21 cellular contexts compared by ENCODE assay signal in the genomic region with DNA sequence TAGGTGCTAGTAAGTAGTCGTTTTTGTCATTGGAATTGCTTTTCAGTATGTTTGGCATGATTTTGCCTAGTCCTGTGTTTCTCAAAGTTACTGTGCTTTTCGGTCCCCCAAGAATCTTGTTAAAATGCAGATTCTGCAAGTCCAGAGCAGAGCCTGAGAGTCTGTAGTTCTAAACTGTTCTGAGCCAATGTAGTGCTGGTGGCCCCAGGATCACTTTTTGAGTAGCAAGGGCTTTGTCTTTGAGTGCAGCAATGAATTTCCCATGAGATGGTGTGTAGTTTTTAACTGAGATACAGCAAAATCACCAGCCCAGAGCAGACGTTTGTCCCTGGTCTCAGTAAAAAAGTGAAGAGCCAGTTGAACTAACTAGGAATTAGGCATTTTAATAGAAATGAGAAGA.
DNase-seq lines count a peak whose midpoint lies in the region; FAIRE-seq and TF ChIP-seq lines count a peak whose summit lies in the region.
"Had no signal": no experiment of that assay in that cellular context is flagged by ENCODE, and none has a peak within 500 bp of the region (broad histone marks: within the 10 kb centered on the region; RNA-seq: fewer than 3 reads in every experiment).

No MANE protein-coding gene starts in this region.

- peak overlapping the region in 3 of 5 experiments; percentile 37 to 68 (median 39) for H3K27ac Mint-ChIP-seq in brain
- H3K27ac Mint-ChIP-seq in activated T-cell treated with anti-CD3 and anti-CD28 coated beads, Interleukin-2, amount 50 U/mL, for 24 hours: no peak overlapping the region
- H3K27ac Mint-ChIP-seq: B cell; CD4-positive, alpha-beta T cell; CD8-positive, alpha-beta T cell had no signal

- H3K36me3 ChIP-seq in neural cell (ENCODE audit: insufficient read depth, low read length) (no peaks in the 10 kb centered on the region), osteoblast (ENCODE audit: insufficient read depth, low read length) (no peaks in the 10 kb centered on the region)
- H3K36me3 ChIP-seq: BLaER1 treated with 17β-estradiol and CSF1 and Interleukin-3, amounts not matched to agents 10 nM and 100 nM had no signal

- H3K27ac ChIP-seq in neural cell (ENCODE audit: low read length) (peak overlapping the region; percentile 40), osteoblast (ENCODE audit: low read depth, low read length) (no peak overlapping the region)
- H3K27ac ChIP-seq: 22Rv1; A549; BLaER1 treated with 17β-estradiol and CSF1 and Interleukin-3, amounts not matched to agents 10 nM and 100 nM; C4-2B had no signal

- no peaks in the 10 kb centered on the region for H3K4me1 ChIP-seq in osteoblast (ENCODE audit: insufficient read depth, low read length)
- H3K4me1 ChIP-seq: A549, Caco-2 had no signal

- TF ChIP-seq CTCF in brain (conservative IDR thresholded peaks at IDR 0.05) (no peak), neural cell (IDR thresholded peaks at IDR 0.05; ENCODE audit: poor library complexity, severe bottlenecking) (no peak), osteoblast (IDR thresholded peaks at IDR 0.05; ENCODE audit: extremely low read depth, low read depth, low read length) (no peak)

- TF ChIP-seq RAD21 in neural cell (conservative IDR thresholded peaks at IDR 0.05): no peak

- H3K9me2 ChIP-seq in neural cell (ENCODE audit: insufficient read depth, low read length): no peaks in the 10 kb centered on the region

- no peaks in the 10 kb centered on the region for H3K27me3 Mint-ChIP-seq in brain
- H3K27me3 Mint-ChIP-seq in activated T-cell treated with anti-CD3 and anti-CD28 coated beads, Interleukin-2, amount 50 U/mL, for 24 hours: peaks cover 6% of the 10 kb centered on the region
- H3K27me3 Mint-ChIP-seq: B cell had no signal

- H3K9me3 ChIP-seq in neural cell (ENCODE audit: low read length): no peaks in the 10 kb centered on the region
- H3K9me3 ChIP-seq in osteoblast (ENCODE audit: low read depth, low read length): no peaks in the 10 kb centered on the region
- H3K9me3 ChIP-seq: A549; BLaER1 treated with 17β-estradiol and CSF1 and Interleukin-3, amounts not matched to agents 10 nM and 100 nM; Caco-2 had no signal

- DNase-seq in osteoblast (ENCODE audit: insufficient read length, low spot score, missing footprints) (peak; percentile 57), urothelium cell line (ENCODE audit: low spot score) (no peak)
- DNase-seq in activated T-cell treated with anti-CD3 and anti-CD28 coated beads, Interleukin-2, amount 50 U/mL, for 24 hours: no peak
- DNase-seq: AML-193; Caco-2; Calu3; CD4-positive, alpha-beta T cell; CD8-positive, alpha-beta T cell; DMS79 treated with DMSO at 0.1 percent for 48 hours; GF-D8 had no signal

- no peak overlapping the region for H3K9ac ChIP-seq in neural cell (ENCODE audit: low read length)
- H3K9ac ChIP-seq: BLaER1 treated with 17β-estradiol and CSF1 and Interleukin-3, amounts not matched to agents 10 nM and 100 nM had no signal

- H3K27me3 ChIP-seq in neural cell (ENCODE audit: insufficient read depth, low read depth, low read length) (no peaks in the 10 kb centered on the region), osteoblast (ENCODE audit: insufficient read depth, low read length) (no peaks in the 10 kb centered on the region)
- H3K27me3 ChIP-seq: BLaER1 treated with 17β-estradiol and CSF1 and Interleukin-3, amounts not matched to agents 10 nM and 100 nM had no signal

- H3K4me2 ChIP-seq in neural cell (ENCODE audit: low read length) (peak overlapping the region; percentile 15), osteoblast (ENCODE audit: insufficient read depth, low read length) (no peak overlapping the region)
- H3K4me2 ChIP-seq: A549; BLaER1 treated with 17β-estradiol and CSF1 and Interleukin-3, amounts not matched to agents 10 nM and 100 nM had no signal

- H3K36me3 Mint-ChIP-seq in brain: peaks cover 36% of the 10 kb centered on the region
- H3K36me3 Mint-ChIP-seq in activated T-cell treated with anti-CD3 and anti-CD28 coated beads, Interleukin-2, amount 50 U/mL, for 24 hours (ENCODE audit: low read depth): no peaks in the 10 kb centered on the region
- H3K36me3 Mint-ChIP-seq: CD8-positive, alpha-beta T cell had no signal

- no peak for TF ChIP-seq EP300 in neural cell (conservative IDR thresholded peaks at IDR 0.05; ENCODE audit: poor library complexity, severe bottlenecking)

- no peaks in the 10 kb centered on the region for H3F3A ChIP-seq in neural cell (ENCODE audit: insufficient read depth, low read length, poor library complexity, severe bottlenecking)

- H2AFZ ChIP-seq in neural cell (ENCODE audit: low read depth, low read length) (no peak overlapping the region), osteoblast (ENCODE audit: low read length) (no peak overlapping the region)

- H3K4me3 ChIP-seq in neural cell (ENCODE audit: low read length): peak overlapping the region; percentile 40
- no peak overlapping the region for H3K4me3 ChIP-seq in osteoblast (ENCODE audit: insufficient read depth, low read length)
- H3K4me3 ChIP-seq: A549; BLaER1 treated with 17β-estradiol and CSF1 and Interleukin-3, amounts not matched to agents 10 nM and 100 nM had no signal

- H3K4me3 Mint-ChIP-seq in brain: peak overlapping the region in 2 of 5 experiments; percentile 8 to 49
- no peak overlapping the region for H3K4me3 Mint-ChIP-seq in activated T-cell treated with anti-CD3 and anti-CD28 coated beads, Interleukin-2, amount 50 U/mL, for 24 hours
- H3K4me3 Mint-ChIP-seq: B cell; CD4-positive, alpha-beta T cell; CD8-positive, alpha-beta T cell had no signal

- H3K9me3 Mint-ChIP-seq in brain: peaks cover 0 to 3% (median 0%) of the 10 kb centered on the region in 5 experiments
- no peaks in the 10 kb centered on the region for H3K9me3 Mint-ChIP-seq in activated T-cell treated with anti-CD3 and anti-CD28 coated beads, Interleukin-2, amount 50 U/mL, for 24 hours
- H3K9me3 Mint-ChIP-seq: CD4-positive, alpha-beta T cell; CD8-positive, alpha-beta T cell had no signal

- H3K79me2 ChIP-seq in neural cell (replicated peaks; ENCODE audit: insufficient read depth, low read length) (peaks cover 11% of the 10 kb centered on the region), osteoblast (ENCODE audit: insufficient read depth, low read length) (no peaks in the 10 kb centered on the region)

- peaks cover 78% of the 10 kb centered on the region for H3K4me1 Mint-ChIP-seq in brain
- no peaks in the 10 kb centered on the region for H3K4me1 Mint-ChIP-seq in activated T-cell treated with anti-CD3 and anti-CD28 coated beads, Interleukin-2, amount 50 U/mL, for 24 hours (ENCODE audit: low read depth)
- H3K4me1 Mint-ChIP-seq: B cell had no signal

- peaks cover 14% of the 10 kb centered on the region for H4K20me1 ChIP-seq in neural cell (ENCODE audit: insufficient read depth)
- H4K20me1 ChIP-seq in osteoblast (ENCODE audit: insufficient read depth, low read length): no peaks in the 10 kb centered on the region
- H4K20me1 ChIP-seq: BLaER1 treated with 17β-estradiol and CSF1 and Interleukin-3, amounts not matched to agents 10 nM and 100 nM had no signal

- FAIRE-seq in urothelium cell line (lab: Jason Lieb, UNC): no peak
- FAIRE-seq: A549, D721Med, G401.6, GM12891, GM19239 had no signal

TF ChIP-seq in neural cell, 6 proteins besides CTCF, POLR2A, EP300 and RAD21:
- TF ChIP-seq TAF1 (IDR thresholded peaks at IDR 0.05; ENCODE audit: low read depth) (no peak), POLR2AphosphoS5 (IDR thresholded peaks at IDR 0.05) (no peak), MXI1 (conservative IDR thresholded peaks at IDR 0.05; ENCODE audit: poor library complexity, severe bottlenecking) (no peak), EZH2 (IDR thresholded peaks at IDR 0.05; ENCODE audit: borderline replicate concordance, insufficient read depth, low read length, poor library complexity, severe bottlenecking) (no peak), SMC3 (conservative IDR thresholded peaks at IDR 0.05; ENCODE audit: poor library complexity) (no peak)
- TF ChIP-seq, protein P1, sequence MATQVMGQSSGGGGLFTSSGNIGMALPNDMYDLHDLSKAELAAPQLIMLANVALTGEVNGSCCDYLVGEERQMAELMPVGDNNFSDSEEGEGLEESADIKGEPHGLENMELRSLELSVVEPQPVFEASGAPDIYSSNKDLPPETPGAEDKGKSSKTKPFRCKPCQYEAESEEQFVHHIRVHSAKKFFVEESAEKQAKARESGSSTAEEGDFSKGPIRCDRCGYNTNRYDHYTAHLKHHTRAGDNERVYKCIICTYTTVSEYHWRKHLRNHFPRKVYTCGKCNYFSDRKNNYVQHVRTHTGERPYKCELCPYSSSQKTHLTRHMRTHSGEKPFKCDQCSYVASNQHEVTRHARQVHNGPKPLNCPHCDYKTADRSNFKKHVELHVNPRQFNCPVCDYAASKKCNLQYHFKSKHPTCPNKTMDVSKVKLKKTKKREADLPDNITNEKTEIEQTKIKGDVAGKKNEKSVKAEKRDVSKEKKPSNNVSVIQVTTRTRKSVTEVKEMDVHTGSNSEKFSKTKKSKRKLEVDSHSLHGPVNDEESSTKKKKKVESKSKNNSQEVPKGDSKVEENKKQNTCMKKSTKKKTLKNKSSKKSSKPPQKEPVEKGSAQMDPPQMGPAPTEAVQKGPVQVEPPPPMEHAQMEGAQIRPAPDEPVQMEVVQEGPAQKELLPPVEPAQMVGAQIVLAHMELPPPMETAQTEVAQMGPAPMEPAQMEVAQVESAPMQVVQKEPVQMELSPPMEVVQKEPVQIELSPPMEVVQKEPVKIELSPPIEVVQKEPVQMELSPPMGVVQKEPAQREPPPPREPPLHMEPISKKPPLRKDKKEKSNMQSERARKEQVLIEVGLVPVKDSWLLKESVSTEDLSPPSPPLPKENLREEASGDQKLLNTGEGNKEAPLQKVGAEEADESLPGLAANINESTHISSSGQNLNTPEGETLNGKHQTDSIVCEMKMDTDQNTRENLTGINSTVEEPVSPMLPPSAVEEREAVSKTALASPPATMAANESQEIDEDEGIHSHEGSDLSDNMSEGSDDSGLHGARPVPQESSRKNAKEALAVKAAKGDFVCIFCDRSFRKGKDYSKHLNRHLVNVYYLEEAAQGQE (IDR thresholded peaks at IDR 0.05; ENCODE audit: borderline replicate concordance): no peak
TF ChIP-seq in neural cell: peak in this region for 0.
